8 cellular contexts compared by ENCODE assay signal in the genomic region with DNA sequence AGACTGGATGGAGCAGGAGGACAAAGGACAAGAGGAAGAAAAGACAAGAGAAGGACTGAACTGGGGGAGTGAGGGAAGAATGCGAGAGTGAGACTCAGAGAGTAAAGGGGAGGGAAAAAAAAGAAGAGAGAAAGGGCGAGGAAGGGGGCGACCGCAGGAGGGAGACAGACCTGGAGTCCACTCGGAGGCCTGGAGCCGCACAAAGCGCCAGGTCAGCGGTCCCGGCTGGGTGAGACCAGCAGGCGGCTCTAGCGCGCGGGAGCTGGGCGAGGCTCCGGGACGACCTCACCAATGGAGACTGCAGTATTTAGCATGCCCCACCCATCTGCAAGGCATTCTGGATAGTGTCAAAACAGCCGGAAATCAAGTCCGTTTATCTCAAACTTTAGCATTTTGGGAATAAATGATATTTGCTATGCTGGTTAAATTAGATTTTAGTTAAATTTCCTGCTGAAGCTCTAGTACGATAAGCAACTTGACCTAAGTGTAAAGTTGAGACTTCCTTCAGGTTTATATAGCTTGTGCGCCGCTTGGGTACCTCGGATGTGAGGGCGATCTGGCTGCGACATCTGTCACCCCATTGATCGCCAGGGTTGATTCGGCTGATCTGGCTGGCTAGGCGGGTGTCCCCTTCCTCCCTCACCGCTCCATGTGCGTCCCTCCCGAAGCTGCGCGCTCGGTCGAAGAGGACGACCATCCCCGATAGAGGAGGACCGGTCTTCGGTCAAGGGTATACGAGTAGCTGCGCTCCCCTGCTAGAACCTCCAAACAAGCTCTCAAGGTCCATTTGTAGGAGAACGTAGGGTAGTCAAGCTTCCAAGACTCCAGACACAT. TPM values are rescaled to one million over a fixed set of nuclear protein-coding genes. Genes with fewer than 3 reads are reported as not detected.
A peak's percentile ranks its signal among the peaks of the same experiment; 100 is the strongest.
DNase-seq lines count a peak whose midpoint lies in the region; ATAC-seq and TF ChIP-seq lines count a peak whose summit lies in the region.
"Not testable (repeated sequence)": the region's sequence is repeated elsewhere in the genome, so short reads cannot be mapped to it uniquely, and the experiment has no call there.

GSTA4 (minus strand) TSS at position 206 of the 834 bp plus-strand sequence. CDS start 1,041 bp downstream, outside the sequence.

- peak within 1 kb of the TSS; percentile 91 for H3K4me2 ChIP-seq in PC-9

- peak; percentile 94 for DNase-seq in DMS153 treated with DMSO at 0.1 percent for 48 hours (lab: John Stamatoyannopoulos, UW; ENCODE audit: unreplicated experiment)
- DNase-seq in KBM-7 = peak; percentile 96
- DNase-seq in PC-9 = peak; percentile 91 to 96
- DNase-seq in activated T-cell treated with anti-CD3 and anti-CD28 coated beads, Interleukin-2, amount 50 U/mL, for 48 hours = peak; percentile 90
- peak; percentile 78 for DNase-seq in stimulated activated CD8-positive, alpha-beta memory T cell treated with anti-CD3 and anti-CD28 coated beads, Interleukin-7, amount 100 ng/mL, for 24 hours (ENCODE audit: low read depth)

- peak; percentile 70 for TF ChIP-seq CTCF in PC-9 (conservative IDR thresholded peaks at IDR 0.05)

- not testable (repeated sequence) for H3K9me3 ChIP-seq in PC-9 (ENCODE audit: insufficient read depth, low read depth); muscle layer of colon (ENCODE audit: low read length)

- H3K4me3 ChIP-seq in PC-9 = peak within 1 kb of the TSS; percentile 66
- peak within 1 kb of the TSS; percentile 55 to 96 for H3K4me3 ChIP-seq in muscle layer of colon (ENCODE audit: low read depth in 1 of 2, low read length in 2 of 2)

- peak within 1 kb of the TSS; percentile 92 for H3K27ac ChIP-seq in PC-9
- peak within 1 kb of the TSS; percentile 93 for H3K27ac ChIP-seq in muscle layer of colon (ENCODE audit: low read depth, low read length)

- H3K4me1 ChIP-seq in PC-9 (replicated peaks; ENCODE audit: insufficient read depth) = peaks cover 33% of the 10 kb centered on the region
- H3K4me1 ChIP-seq in muscle layer of colon (ENCODE audit: insufficient read depth, low read length) = not testable (repeated sequence)

- CTCF ChIA-PET in PC-9 (lab: Charles Lee) = interaction anchor here (0.9 kb wide), 1 partner anchor 61 kb away, joined by 3 read pairs; no protein-coding TSS in a partner anchor

- H3K27me3 ChIP-seq in PC-9 (ENCODE audit: insufficient read depth, low read depth); muscle layer of colon (ENCODE audit: control insufficient read depth in 1 of 2, insufficient read depth in 2 of 2, low read length in 2 of 2): not testable (repeated sequence)

- not testable (repeated sequence) for H3K79me2 ChIP-seq in PC-9 (ENCODE audit: low read depth)

- H3K9ac ChIP-seq in muscle layer of colon (ENCODE audit: low read length) = peak within 1 kb of the TSS; percentile 95

- H3K9me2 ChIP-seq in PC-9 (ENCODE audit: insufficient read depth) = not testable (repeated sequence)

- H3K36me3 ChIP-seq in PC-9 (ENCODE audit: low read depth); muscle layer of colon (ENCODE audit: insufficient read depth, low read length): not testable (repeated sequence)

- intact Hi-C loops in PC-9 (cut with micrococcal nuclease; ENCODE audit: unreplicated experiment) = loop anchor here (1.0 to 2.0 kb wide), 6 partner anchors 19 to 588 kb away; partner anchors contain the start of gene TMEM14A

- in situ Hi-C loops in KBM-7 (cut with MboI; ENCODE audit: low pct_unique_long_range_greater_than_20kb, low sequenced_read_pairs) = not testable (repeated sequence)

- not testable (repeated sequence) for H4K20me1 ChIP-seq in PC-9 (ENCODE audit: insufficient read depth)

- POLR2A ChIA-PET in PC-9 (lab: Charles Lee; ENCODE audit: unreplicated experiment) = interaction anchor here (0.7 kb wide), 1 partner anchor 334 kb away, joined by 3 read pairs; no protein-coding TSS in a partner anchor

- not testable (repeated sequence) for BruUV-seq in PC-9 (replicated peaks; lab: Mats Ljungman, UMichigan)

- H2AFZ ChIP-seq in PC-9 = peak within 1 kb of the TSS; percentile 85

- ATAC-seq in GM21717 (IDR thresholded peaks at IDR 0.05; ENCODE audit: unreplicated experiment) (peak; percentile 96), esophagus mucosa (peak; percentile 99)

- H3F3A ChIP-seq in PC-9 (ENCODE audit: insufficient read depth, low read depth) = not testable (repeated sequence)

RNA-seq across cellular contexts. Expression of gene GSTA4, which starts in this region (rescaled TPM):
- total RNA-seq in PC-9 (2021) (2.5 and 3.4 TPM in 2 replicates), esophagus mucosa (64.0 TPM)

Comparison
In these comparisons a context has a peak if more than half of its experiments do, and no peak if none do; other contexts are left out.
1. Peak in every context shown above with its lines: DNase-seq, ATAC-seq, H3K4me3 ChIP-seq and H3K27ac ChIP-seq.
2. RNA of gene GSTA4 (total RNA-seq): 64.0 TPM in esophagus mucosa (single experiment); 2.5 to 3.4 TPM in PC-9; every median in the first group is over 10 times any median in the second.